ENCODE assay signal across 20 cellular contexts in the genomic region with DNA sequence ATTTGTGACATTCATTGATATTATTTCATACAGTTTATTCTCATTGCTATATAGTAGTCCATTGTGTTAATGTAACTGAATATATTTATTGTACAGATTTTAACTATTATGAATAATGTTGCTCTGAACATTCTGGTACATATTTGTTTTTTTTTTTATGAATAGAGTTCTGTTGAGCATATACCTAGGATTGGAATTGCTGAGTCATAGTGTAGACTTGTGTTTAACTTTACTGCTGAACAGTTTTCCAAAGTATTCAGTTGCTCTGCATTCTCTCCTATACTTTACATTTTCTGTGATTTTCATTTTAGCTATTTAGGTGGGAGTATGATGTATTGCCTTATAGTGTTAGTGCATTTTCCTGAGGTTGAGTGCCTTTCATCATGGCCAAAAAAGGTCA.
"Had no signal": no experiment of that assay in that cellular context is flagged by ENCODE, and none has a peak within 500 bp of the region (broad histone marks: within the 10 kb centered on the region; RNA-seq: fewer than 3 reads in every experiment).

No MANE protein-coding gene starts in this region.

- H3K9me3 ChIP-seq: mucosa of descending colon, pancreas, tibial artery, uterus had no signal

- FAIRE-seq: pancreas had no signal

- H3K36me3 Mint-ChIP-seq: activated naive CD4-positive, alpha-beta T cell treated with anti-CD3 and anti-CD28 coated beads, Interleukin-2, amount 10 ng/mL, durations not matched to agents 7 days and 5 days had no signal

- DNase-seq: activated CD4-positive, alpha-beta T cell treated with anti-CD3 and anti-CD28 coated beads, Interleukin-2, amount 50 U/mL, for 48 hours; activated naive CD4-positive, alpha-beta T cell treated with anti-CD3 and anti-CD28 coated beads, Interleukin-2, amount 10 ng/mL, durations not matched to agents 7 days and 5 days; activated T-cell treated with anti-CD3 and anti-CD28 coated beads, Interleukin-2, amount 50 U/mL, for 1 hour; effector memory CD4-positive, alpha-beta T cell; glutamatergic neuron; kidney glomerular epithelial cell; left ventricle myocardium superior; mucosa of descending colon; naive thymus-derived CD4-positive, alpha-beta T cell; pancreas; stimulated activated CD4-positive, alpha-beta T cell treated with anti-CD3 and anti-CD28 coated beads, Interleukin-2, amount 100 ng/mL, for 48 hours; T-helper 17 cell; tibial artery; uterus; WERI-Rb-1 had no signal

- H3K27me3 Mint-ChIP-seq: activated naive CD4-positive, alpha-beta T cell treated with anti-CD3 and anti-CD28 coated beads, Interleukin-2, amount 10 ng/mL, durations not matched to agents 7 days and 5 days; brain; memory B cell; naive thymus-derived CD4-positive, alpha-beta T cell; stimulated activated memory B cell treated with anti-CD40 and anti-IgM and Interleukin-4, amounts not matched to agents 10 μg/mL and 1 μg/mL and 100 μg/mL, for 72 hours; T-helper 17 cell had no signal

- H3K27ac ChIP-seq: epithelial cell of prostate, pancreas, tibial artery, uterus, WERI-Rb-1 had no signal

- H3K27me3 ChIP-seq: pancreas, tibial artery, uterus had no signal

- H3K36me3 ChIP-seq: pancreas, tibial artery, uterus, WERI-Rb-1 had no signal

- H3K4me1 Mint-ChIP-seq: activated naive CD4-positive, alpha-beta T cell treated with anti-CD3 and anti-CD28 coated beads, Interleukin-2, amount 10 ng/mL, durations not matched to agents 7 days and 5 days; brain; memory B cell; naive thymus-derived CD4-positive, alpha-beta T cell; stimulated activated memory B cell treated with anti-CD40 and anti-IgM and Interleukin-4, amounts not matched to agents 10 μg/mL and 1 μg/mL and 100 μg/mL, for 72 hours; T-helper 17 cell had no signal

- H3K4me3 Mint-ChIP-seq: activated naive CD4-positive, alpha-beta T cell treated with anti-CD3 and anti-CD28 coated beads, Interleukin-2, amount 10 ng/mL, durations not matched to agents 7 days and 5 days; brain; memory B cell; naive thymus-derived CD4-positive, alpha-beta T cell; stimulated activated memory B cell treated with anti-CD40 and anti-IgM and Interleukin-4, amounts not matched to agents 10 μg/mL and 1 μg/mL and 100 μg/mL, for 72 hours; T-helper 17 cell had no signal

- H3K27ac Mint-ChIP-seq: activated naive CD4-positive, alpha-beta T cell treated with anti-CD3 and anti-CD28 coated beads, Interleukin-2, amount 10 ng/mL, durations not matched to agents 7 days and 5 days; activated T-helper 2 cell treated with anti-CD3 and anti-CD28 coated beads, Interferon-gamma antibody, Interleukin-2, Interleukin-4, amounts not matched to agents 10 μg/mL and 5 μg/mL and 100 μg/mL, durations not matched to agents 14 hours and 24 hours and 36 hours; brain; memory B cell; naive thymus-derived CD4-positive, alpha-beta T cell; stimulated activated memory B cell treated with anti-CD40 and anti-IgM and Interleukin-4, amounts not matched to agents 10 μg/mL and 1 μg/mL and 100 μg/mL, for 72 hours; T-helper 17 cell had no signal

- H3K9me3 Mint-ChIP-seq: activated naive CD4-positive, alpha-beta T cell treated with anti-CD3 and anti-CD28 coated beads, Interleukin-2, amount 10 ng/mL, durations not matched to agents 7 days and 5 days; activated T-helper 2 cell treated with anti-CD3 and anti-CD28 coated beads, Interferon-gamma antibody, Interleukin-2, Interleukin-4, amounts not matched to agents 10 μg/mL and 5 μg/mL and 100 μg/mL, durations not matched to agents 14 hours and 24 hours and 36 hours; memory B cell; stimulated activated memory B cell treated with anti-CD40 and anti-IgM and Interleukin-4, amounts not matched to agents 10 μg/mL and 1 μg/mL and 100 μg/mL, for 72 hours had no signal

- H3K4me3 ChIP-seq: mucosa of descending colon, pancreas, tibial artery, uterus had no signal

- H3K4me1 ChIP-seq: pancreas, uterus had no signal

- ATAC-seq: mucosa of descending colon; naive thymus-derived CD4-positive, alpha-beta T cell; pancreas; stimulated activated memory B cell treated with anti-CD40 and anti-IgM and Interleukin-4, amounts not matched to agents 10 μg/mL and 1 μg/mL and 100 μg/mL, for 72 hours; T-helper 17 cell had no signal
